ENCODE assay signal across 8 cellular contexts in genomic region chr12:11730299-11731041, GRCh38.
A peak's percentile ranks its signal among the peaks of the same experiment; 100 is the strongest.
DNase-seq lines count a peak whose midpoint lies in the region; ATAC-seq and TF ChIP-seq lines count a peak whose summit lies in the region.

No MANE protein-coding gene starts in this region.

- intact Hi-C loops in activated CD8-positive, alpha-beta T cell treated with anti-CD3 and anti-CD28 coated beads for 36 hours (cut with micrococcal nuclease) = loop anchor here (5.0 kb wide), 1 partner anchor 37 kb away; no protein-coding TSS in a partner anchor
- intact Hi-C loops in uterus (cut with DNase I; ENCODE audit: low total_unique reads) = no loop called here

- TF ChIP-seq POLR2A in uterus (IDR thresholded peaks at IDR 0.05) = no peak

- peaks cover 5% of the 10 kb centered on the region for H3K9me3 Mint-ChIP-seq in activated CD8-positive, alpha-beta T cell treated with anti-CD3 and anti-CD28 coated beads for 36 hours
- H3K9me3 Mint-ChIP-seq in nephron = no peaks in the 10 kb centered on the region

- POLR2A ChIA-PET in activated CD8-positive, alpha-beta T cell treated with anti-CD3 and anti-CD28 coated beads for 36 hours (lab: Charles Lee) = interaction anchor here (0.7 to 1.4 kb wide), 4 partner anchors 33 to 901 kb away, joined by 3 to 4 read pairs (median 4); no protein-coding TSS in a partner anchor

- H3K9me3 ChIP-seq in uterus = no peaks in the 10 kb centered on the region

- H3K36me3 Mint-ChIP-seq in activated CD8-positive, alpha-beta T cell treated with anti-CD3 and anti-CD28 coated beads for 36 hours (ENCODE audit: low read depth) = peaks cover 20% of the 10 kb centered on the region
- no peaks in the 10 kb centered on the region for H3K36me3 Mint-ChIP-seq in nephron (ENCODE audit: low read depth)

- no peak for DNase-seq in activated CD8-positive, alpha-beta T cell treated with anti-CD3 and anti-CD28 coated beads for 36 hours
- DNase-seq in NCI-H1694 (lab: John Stamatoyannopoulos, UW) (no peak), uterus (no peak), NCI-H524 treated with DMSO at 0.1 percent for 48 hours (lab: John Stamatoyannopoulos, UW) (no peak)

- TF ChIP-seq CTCF in activated CD8-positive, alpha-beta T cell treated with anti-CD3 and anti-CD28 coated beads for 36 hours (IDR thresholded peaks at IDR 0.05) = no peak
- TF ChIP-seq CTCF in nephron (IDR thresholded peaks at IDR 0.05; ENCODE audit: unreplicated experiment in 3 of 3) (no peak), uterus (IDR thresholded peaks at IDR 0.05) (no peak)

- no peak overlapping the region for H3K4me3 ChIP-seq in uterus

- no peaks in the 10 kb centered on the region for H3K4me1 ChIP-seq in uterus

- H3K4me3 Mint-ChIP-seq in activated CD8-positive, alpha-beta T cell treated with anti-CD3 and anti-CD28 coated beads for 36 hours = no peak overlapping the region
- no peak overlapping the region for H3K4me3 Mint-ChIP-seq in nephron

- peak overlapping the region; percentile 89 for H3K27ac Mint-ChIP-seq in activated CD8-positive, alpha-beta T cell treated with anti-CD3 and anti-CD28 coated beads for 36 hours
- peak overlapping the region; percentile 83 to 96 (median 95) for H3K27ac Mint-ChIP-seq in nephron

- ATAC-seq in GM18502 (IDR thresholded peaks at IDR 0.05; ENCODE audit: poor library complexity, unreplicated experiment) = peak; percentile 48
- ATAC-seq in HG02852 (IDR thresholded peaks at IDR 0.05; ENCODE audit: unreplicated experiment) = peak; percentile 41
- ATAC-seq in activated CD8-positive, alpha-beta T cell treated with anti-CD3 and anti-CD28 coated beads for 36 hours = no peak
- no peak for ATAC-seq in GM18861 (IDR thresholded peaks at IDR 0.05; ENCODE audit: unreplicated experiment)

- H3K27me3 Mint-ChIP-seq in activated CD8-positive, alpha-beta T cell treated with anti-CD3 and anti-CD28 coated beads for 36 hours = no peaks in the 10 kb centered on the region
- no peaks in the 10 kb centered on the region for H3K27me3 Mint-ChIP-seq in nephron (ENCODE audit: low read depth)

- no peaks in the 10 kb centered on the region for H3K36me3 ChIP-seq in uterus

- H3K27ac ChIP-seq in uterus = no peak overlapping the region

- no peaks in the 10 kb centered on the region for H3K27me3 ChIP-seq in uterus

- CTCF ChIA-PET in activated CD8-positive, alpha-beta T cell treated with anti-CD3 and anti-CD28 coated beads for 36 hours (lab: Charles Lee) = interaction anchor here (0.6 to 4.1 kb wide), 6 partner anchors 13 to 306 kb away, joined by 3 to 15 read pairs (median 4); partner anchors contain the start of gene ETV6

- H3K4me1 Mint-ChIP-seq in activated CD8-positive, alpha-beta T cell treated with anti-CD3 and anti-CD28 coated beads for 36 hours (ENCODE audit: low read depth) = peaks cover 74% of the 10 kb centered on the region
- peaks cover 23% of the 10 kb centered on the region for H3K4me1 Mint-ChIP-seq in nephron

Comparison
In these comparisons a context has a peak if more than half of its experiments do, and no peak if none do; other contexts are left out.
1. ATAC-seq: peak in GM18502 (single experiment) and HG02852 (single experiment); none in activated CD8-positive, alpha-beta T cell treated with anti-CD3 and anti-CD28 coated beads for 36 hours (single experiment) and GM18861 (single experiment).